ENCODE assay signal across 11 cellular contexts in genomic region chr14:85536835-85537195, GRCh38. TPM values are rescaled to one million over a fixed set of nuclear protein-coding genes. Genes with fewer than 3 reads are reported as not detected.
A peak's percentile ranks its signal among the peaks of the same experiment; 100 is the strongest.
DNase-seq lines count a peak whose midpoint lies in the region; ATAC-seq and TF ChIP-seq lines count a peak whose summit lies in the region.
"Had no signal": no experiment of that assay in that cellular context is flagged by ENCODE, and none has a peak within 500 bp of the region (broad histone marks: within the 10 kb centered on the region; RNA-seq: fewer than 3 reads in every experiment).

No MANE protein-coding gene starts in this region.

- no peaks in the 10 kb centered on the region for H3K4me1 ChIP-seq in psoas muscle
- no peaks in the 10 kb centered on the region for H3K4me1 ChIP-seq in CD4-positive, alpha-beta memory T cell (ENCODE audit: insufficient read depth, low read length)

- no peak for TF ChIP-seq CTCF in HFF-Myc (IDR thresholded peaks at IDR 0.05; ENCODE audit: low read depth, low read length, missing control alignments)
- TF ChIP-seq CTCF in fibroblast of pulmonary artery (IDR thresholded peaks at IDR 0.05; ENCODE audit: low read length, missing control alignments), result no peak
- TF ChIP-seq CTCF in psoas muscle (IDR thresholded peaks at IDR 0.05), result no peak

- intact Hi-C loops in psoas muscle (cut with DNase I), result loop anchor here (5.0 to 10.0 kb wide), 4 partner anchors 35 to 1532 kb away; no protein-coding TSS in a partner anchor
- intact Hi-C loops in CD4-positive, alpha-beta memory T cell (cut with micrococcal nuclease), result no loop called here

- no peaks in the 10 kb centered on the region for H3K36me3 Mint-ChIP-seq in CD4-positive, alpha-beta memory T cell

- DNase-seq in HFF-Myc (ENCODE audit: extremely low read depth, low read depth) (no peak), NCI-H748 treated with DMSO at 0.1 percent for 48 hours (lab: John Stamatoyannopoulos, UW) (peak; percentile 84), fibroblast of pulmonary artery (ENCODE audit: low read depth) (peak; percentile 69), psoas muscle (no peak), AG20443 (ENCODE audit: low spot score) (no peak)
- DNase-seq in CD4-positive, alpha-beta memory T cell, result no peak
- DNase-seq: activated CD8-positive, alpha-beta memory T cell treated with anti-CD3 and anti-CD28 coated beads, Interleukin-2, amount 50 U/mL, for 48 hours; effector memory CD4-positive, alpha-beta T cell; NCI-H2029 had no signal

- no peaks in the 10 kb centered on the region for H3K9me3 ChIP-seq in psoas muscle
- H3K9me3 ChIP-seq in CD4-positive, alpha-beta memory T cell (ENCODE audit: control insufficient read depth in 1 of 2, low read length in 2 of 2), result no peaks in the 10 kb centered on the region

- H3K36me3 ChIP-seq in psoas muscle (ENCODE audit: insufficient read depth in 1 of 2, low read depth in 1 of 2), result no peaks in the 10 kb centered on the region
- no peaks in the 10 kb centered on the region for H3K36me3 ChIP-seq in CD4-positive, alpha-beta memory T cell (ENCODE audit: insufficient read depth, low read length)

- H3K4me3 ChIP-seq in HFF-Myc (replicated peaks; ENCODE audit: low read depth, low read length) (peak overlapping the region; percentile 91; the same call in 1 of the 2 replicates), fibroblast of pulmonary artery (replicated peaks; ENCODE audit: low read depth, low read length) (peak overlapping the region; percentile 15), psoas muscle (peak overlapping the region; percentile 77)
- no peak overlapping the region for H3K4me3 ChIP-seq in CD4-positive, alpha-beta memory T cell (ENCODE audit: low read length in 2 of 2)

- peaks cover 22 to 27% of the 10 kb centered on the region in 2 donors for H3K27me3 Mint-ChIP-seq in CD4-positive, alpha-beta memory T cell

- no peak overlapping the region for H3K4me3 Mint-ChIP-seq in CD4-positive, alpha-beta memory T cell

- CTCF ChIA-PET in CD4-positive, alpha-beta memory T cell (lab: Charles Lee; ENCODE audit: partially characterized antibody), result no interaction called here

- peaks cover 0 to 11% (median 4%) of the 10 kb centered on the region in 4 donors for H3K4me1 Mint-ChIP-seq in CD4-positive, alpha-beta memory T cell

- ATAC-seq in psoas muscle (no peak), HG03571 (IDR thresholded peaks at IDR 0.05; ENCODE audit: unreplicated experiment) (no peak), GM18867 (IDR thresholded peaks at IDR 0.05; ENCODE audit: unreplicated experiment) (no peak)

- peaks cover 0 to 25% (median 2%) of the 10 kb centered on the region in 3 donors for H3K27me3 ChIP-seq in psoas muscle (ENCODE audit: insufficient read depth in 3 of 3, low read length in 2 of 3)
- no peaks in the 10 kb centered on the region for H3K27me3 ChIP-seq in CD4-positive, alpha-beta memory T cell (ENCODE audit: insufficient read depth, low read length)

- H3K27ac ChIP-seq in psoas muscle, result peak overlapping the region; percentile 83
- H3K27ac ChIP-seq in CD4-positive, alpha-beta memory T cell (ENCODE audit: low read depth, low read length), result no peak overlapping the region

- whole genome bisulfite sequencing in psoas muscle, 3 donors, result 35 to 51% (median 40%) methylated on average over 1 of the region's 1 CpG

- POLR2A ChIA-PET in CD4-positive, alpha-beta memory T cell (lab: Charles Lee; ENCODE audit: partially characterized antibody), result no interaction called here

- H3K9me3 Mint-ChIP-seq in CD4-positive, alpha-beta memory T cell, result peaks cover 0 to 14% (median 6%) of the 10 kb centered on the region in 8 donors

- no peak overlapping the region for H3K27ac Mint-ChIP-seq in CD4-positive, alpha-beta memory T cell

RNA-seq across cellular contexts. Expression of gene FLRT2, which starts 6.9 kb away (rescaled TPM):
- 10 to 100 TPM in 1 of 4 donors, 1 to 10 TPM in 3; 2.4 to 10.2 (median 7.0) TPM for total RNA-seq in psoas muscle
- 1 to 10 TPM; 1.3 to 2.4 (median 1.5) TPM for polyA plus RNA-seq in psoas muscle
- total RNA-seq in CD4-positive, alpha-beta memory T cell, result under 1 TPM in 1 of 2 experiments, not detected in 1; 0.03 TPM
- polyA plus RNA-seq in CD4-positive, alpha-beta memory T cell, result not detected

Comparison
In these comparisons a context has a peak if more than half of its experiments do, and no peak if none do; other contexts are left out.
1. DNase-seq: peak in NCI-H748 treated with DMSO at 0.1 percent for 48 hours (single experiment) and fibroblast of pulmonary artery (single experiment); none in HFF-Myc (single experiment), psoas muscle (0 of 2), AG20443 (single experiment) and CD4-positive, alpha-beta memory T cell (0 of 5).
2. H3K4me3 ChIP-seq: peak in HFF-Myc (single experiment), fibroblast of pulmonary artery (single experiment) and psoas muscle (single experiment); none in CD4-positive, alpha-beta memory T cell (0 of 2).